11 cellular contexts compared by ENCODE assay signal in the genomic region with DNA sequence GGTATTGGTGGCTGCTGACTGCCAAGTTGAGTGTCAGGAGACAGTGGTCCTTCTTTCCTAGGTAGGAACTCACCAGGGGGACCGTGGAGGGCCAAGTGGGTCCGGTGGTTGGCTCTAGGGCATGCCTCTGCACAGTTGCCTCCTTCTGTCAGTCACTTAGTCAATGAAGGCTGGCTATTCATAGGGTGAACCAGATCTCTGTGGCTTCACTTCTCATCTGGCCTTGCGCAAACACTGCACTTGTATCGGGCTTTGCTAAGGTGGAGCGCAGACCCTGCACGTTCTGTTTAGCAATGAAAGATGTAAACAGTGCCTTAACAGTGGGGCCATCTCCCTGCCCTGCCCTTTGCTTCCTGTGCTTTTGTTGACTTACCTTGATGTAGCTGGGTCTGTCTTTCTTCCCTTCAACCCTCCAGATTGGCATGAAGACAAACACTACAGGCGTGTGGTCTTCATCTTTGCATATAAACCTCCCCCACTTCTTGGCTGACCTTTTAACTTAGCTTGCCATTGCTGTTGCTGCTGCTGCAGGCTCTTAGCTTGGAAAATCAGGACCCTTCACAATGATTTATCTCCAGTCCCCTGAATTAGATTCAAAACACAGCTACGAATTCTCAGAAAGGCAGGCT. TPM values are rescaled to one million over a fixed set of nuclear protein-coding genes. Genes with fewer than 3 reads are reported as not detected.
DNase-seq lines count a peak whose midpoint lies in the region; ATAC-seq and TF ChIP-seq lines count a peak whose summit lies in the region.
"Had no signal": no experiment of that assay in that cellular context is flagged by ENCODE, and none has a peak within 500 bp of the region (broad histone marks: within the 10 kb centered on the region; RNA-seq: fewer than 3 reads in every experiment).

No MANE protein-coding gene starts in this region.

- no peak for TF ChIP-seq POLR2A in body of pancreas (IDR thresholded peaks at IDR 0.05)

- no peak for ATAC-seq in stimulated activated effector memory CD8-positive, alpha-beta T cell treated with anti-CD3 and anti-CD28 coated beads, Interleukin-12 subunit alpha, Interleukin-12 subunit beta, amount 100 ng/mL, for 72 hours
- no peak for ATAC-seq in body of pancreas
- no peak for ATAC-seq in HG02588 (IDR thresholded peaks at IDR 0.05; ENCODE audit: unreplicated experiment)
- ATAC-seq: stimulated activated memory B cell treated with anti-CD40 and anti-IgM and Interleukin-4, amounts not matched to agents 10 μg/mL and 1 μg/mL and 100 μg/mL, for 72 hours had no signal

- TF ChIP-seq CTCF in body of pancreas (IDR thresholded peaks at IDR 0.05), result no peak

- peak overlapping the region; percentile 5 for H3K4me3 Mint-ChIP-seq in activated naive CD8-positive, alpha-beta T cell treated with anti-CD3 and anti-CD28 coated beads for 36 hours
- H3K4me3 Mint-ChIP-seq in stimulated activated effector memory CD8-positive, alpha-beta T cell treated with anti-CD3 and anti-CD28 coated beads, Interleukin-12 subunit alpha, Interleukin-12 subunit beta, amount 100 ng/mL, for 72 hours, result peak overlapping the region; percentile 25
- H3K4me3 Mint-ChIP-seq: stimulated activated memory B cell treated with anti-CD40 and anti-IgM and Interleukin-4, amounts not matched to agents 10 μg/mL and 1 μg/mL and 100 μg/mL, for 72 hours had no signal

- 58 to 63% methylated on average over 7 to 8 of the region's 8 CpGs for WGBS in body of pancreas, 2 donors

- no peak overlapping the region for H3K4me3 ChIP-seq in body of pancreas

- H3K4me1 Mint-ChIP-seq in activated naive CD8-positive, alpha-beta T cell treated with anti-CD3 and anti-CD28 coated beads for 36 hours, result peaks cover 99% of the 10 kb centered on the region
- peaks cover 97% of the 10 kb centered on the region for H3K4me1 Mint-ChIP-seq in stimulated activated effector memory CD8-positive, alpha-beta T cell treated with anti-CD3 and anti-CD28 coated beads, Interleukin-12 subunit alpha, Interleukin-12 subunit beta, amount 100 ng/mL, for 72 hours

- no peaks in the 10 kb centered on the region for H3K9me3 Mint-ChIP-seq in activated naive CD8-positive, alpha-beta T cell treated with anti-CD3 and anti-CD28 coated beads for 36 hours
- no peaks in the 10 kb centered on the region for H3K9me3 Mint-ChIP-seq in stimulated activated effector memory CD8-positive, alpha-beta T cell treated with anti-CD3 and anti-CD28 coated beads, Interleukin-12 subunit alpha, Interleukin-12 subunit beta, amount 100 ng/mL, for 72 hours
- H3K9me3 Mint-ChIP-seq: stimulated activated memory B cell treated with anti-CD40 and anti-IgM and Interleukin-4, amounts not matched to agents 10 μg/mL and 1 μg/mL and 100 μg/mL, for 72 hours had no signal

- DNase-seq in activated CD4-positive, alpha-beta T cell treated with anti-CD3 and anti-CD28 coated beads, Interleukin-2, amount 50 U/mL, for 1 hour, result peak; percentile 43
- no peak for DNase-seq in activated CD4-positive, alpha-beta T cell treated with anti-CD3 and anti-CD28 coated beads for 4 hours
- peak; percentile 46 for DNase-seq in NOMO-1 treated with DMSO at 0.1 percent for 48 hours (lab: John Stamatoyannopoulos, UW; ENCODE audit: unreplicated experiment)
- no peak for DNase-seq in activated naive CD8-positive, alpha-beta T cell treated with anti-CD3 and anti-CD28 coated beads for 36 hours
- no peak for DNase-seq in stimulated activated effector memory CD8-positive, alpha-beta T cell treated with anti-CD3 and anti-CD28 coated beads, Interleukin-12 subunit alpha, Interleukin-12 subunit beta, amount 100 ng/mL, for 72 hours (ENCODE audit: low spot score in 2 of 2)
- no peak for DNase-seq in NCI-H82 treated with DMSO at 0.1 percent for 48 hours (lab: John Stamatoyannopoulos, UW; ENCODE audit: unreplicated experiment)
- no peak for DNase-seq in body of pancreas
- DNase-seq: NCI-H446, T-helper 9 cell had no signal

- intact Hi-C loops in body of pancreas (cut with DNase I), result no loop called here

- H3K4me1 ChIP-seq in body of pancreas, result no peaks in the 10 kb centered on the region

- no peaks in the 10 kb centered on the region for H3K36me3 ChIP-seq in body of pancreas (replicated peaks in 1 of 2; ENCODE audit: insufficient read depth in 1 of 2, low read depth in 2 of 2)

- H3K27me3 Mint-ChIP-seq in activated naive CD8-positive, alpha-beta T cell treated with anti-CD3 and anti-CD28 coated beads for 36 hours, result no peaks in the 10 kb centered on the region
- H3K27me3 Mint-ChIP-seq: stimulated activated memory B cell treated with anti-CD40 and anti-IgM and Interleukin-4, amounts not matched to agents 10 μg/mL and 1 μg/mL and 100 μg/mL, for 72 hours had no signal

- H3K27ac Mint-ChIP-seq in activated naive CD8-positive, alpha-beta T cell treated with anti-CD3 and anti-CD28 coated beads for 36 hours, result peak overlapping the region; percentile 99
- peak overlapping the region; percentile 90 for H3K27ac Mint-ChIP-seq in stimulated activated effector memory CD8-positive, alpha-beta T cell treated with anti-CD3 and anti-CD28 coated beads, Interleukin-12 subunit alpha, Interleukin-12 subunit beta, amount 100 ng/mL, for 72 hours
- H3K27ac Mint-ChIP-seq: stimulated activated memory B cell treated with anti-CD40 and anti-IgM and Interleukin-4, amounts not matched to agents 10 μg/mL and 1 μg/mL and 100 μg/mL, for 72 hours had no signal

- no peaks in the 10 kb centered on the region for H3K27me3 ChIP-seq in body of pancreas

- H3K36me3 Mint-ChIP-seq in activated naive CD8-positive, alpha-beta T cell treated with anti-CD3 and anti-CD28 coated beads for 36 hours, result peaks cover 50% of the 10 kb centered on the region
- H3K36me3 Mint-ChIP-seq in stimulated activated effector memory CD8-positive, alpha-beta T cell treated with anti-CD3 and anti-CD28 coated beads, Interleukin-12 subunit alpha, Interleukin-12 subunit beta, amount 100 ng/mL, for 72 hours, result no peaks in the 10 kb centered on the region
- H3K36me3 Mint-ChIP-seq: stimulated activated memory B cell treated with anti-CD40 and anti-IgM and Interleukin-4, amounts not matched to agents 10 μg/mL and 1 μg/mL and 100 μg/mL, for 72 hours had no signal

- no peak overlapping the region for H3K27ac ChIP-seq in body of pancreas

- no peaks in the 10 kb centered on the region for H3K9me3 ChIP-seq in body of pancreas

RNA-seq across cellular contexts. Expression of gene SORL1, which starts 7.4 kb away (rescaled TPM):
- total RNA-seq in activated naive CD8-positive, alpha-beta T cell treated with anti-CD3 and anti-CD28 coated beads for 36 hours, result 10 to 100 TPM; 47.5 to 47.9 TPM
- 10 to 100 TPM; 25.1 to 26.5 TPM for total RNA-seq in body of pancreas

Comparison
In these comparisons a context has a peak if more than half of its experiments do, and no peak if none do; other contexts are left out.
1. DNase-seq: peak in activated CD4-positive, alpha-beta T cell treated with anti-CD3 and anti-CD28 coated beads, Interleukin-2, amount 50 U/mL, for 1 hour (single experiment) and NOMO-1 treated with DMSO at 0.1 percent for 48 hours (single experiment); none in activated CD4-positive, alpha-beta T cell treated with anti-CD3 and anti-CD28 coated beads for 4 hours (0 of 2), activated naive CD8-positive, alpha-beta T cell treated with anti-CD3 and anti-CD28 coated beads for 36 hours (single experiment), stimulated activated effector memory CD8-positive, alpha-beta T cell treated with anti-CD3 and anti-CD28 coated beads, Interleukin-12 subunit alpha, Interleukin-12 subunit beta, amount 100 ng/mL, for 72 hours (0 of 2), NCI-H82 treated with DMSO at 0.1 percent for 48 hours (single experiment) and body of pancreas (0 of 4).